In the genomic region with DNA sequence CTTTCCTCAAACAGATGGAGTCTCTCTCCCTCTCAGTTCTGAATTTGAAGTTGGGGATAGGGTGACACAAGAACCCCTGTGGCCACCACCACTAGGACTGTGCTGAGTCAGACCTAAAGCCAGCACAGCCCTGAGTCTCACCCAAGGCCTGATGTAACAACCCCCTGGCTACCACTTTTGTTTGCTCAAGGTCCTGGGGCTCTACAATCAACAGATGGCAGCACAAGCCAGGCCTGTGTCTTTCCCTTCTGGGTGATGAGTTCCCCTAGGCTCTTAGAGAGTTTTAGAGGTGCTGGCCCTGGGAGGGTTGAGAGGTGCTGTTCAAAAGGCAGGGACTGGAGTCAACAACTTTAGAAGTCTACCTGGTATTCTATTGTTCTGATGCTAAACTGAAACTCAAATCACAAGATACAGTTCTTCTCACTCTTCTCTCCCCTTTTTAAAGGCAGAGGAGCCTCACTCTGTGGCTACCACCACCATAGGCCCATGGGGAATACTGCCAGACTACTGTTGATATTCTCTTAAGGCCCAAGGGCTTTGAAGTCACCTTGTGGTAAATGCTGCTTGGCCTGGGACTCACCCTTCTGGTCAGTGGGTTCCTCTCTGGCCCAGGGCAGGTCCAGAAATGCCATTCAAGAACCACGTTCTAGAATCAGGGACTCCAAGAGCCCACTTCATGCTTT, we compare ENCODE assay signal across 10 cellular contexts. TPM values are rescaled to one million over a fixed set of nuclear protein-coding genes. Genes with fewer than 3 reads are reported as not detected.
DNase-seq lines count a peak whose midpoint lies in the region; ATAC-seq, FAIRE-seq and TF ChIP-seq lines count a peak whose summit lies in the region.
"Had no signal": no experiment of that assay in that cellular context is flagged by ENCODE, and none has a peak within 500 bp of the region (broad histone marks: within the 10 kb centered on the region; RNA-seq: fewer than 3 reads in every experiment).

No MANE protein-coding gene starts in this region.

- H3K27me3 ChIP-seq in keratinocyte (ENCODE audit: control insufficient read depth, extremely low read depth, insufficient read depth, low read length): no peaks in the 10 kb centered on the region
- no peaks in the 10 kb centered on the region for H3K27me3 ChIP-seq in upper lobe of left lung

- no peak for FAIRE-seq in keratinocyte (lab: Jason Lieb, UNC)

- dilution Hi-C loops in keratinocyte (cut with MboI; ENCODE audit: extremely low pct_ligation_motif_present, low sequenced_read_pairs): no loop called here

- WGBS in upper lobe of left lung, 2 donors: 75 to 88% methylated on average over 1 of the region's 1 CpG

- H3K4me2 ChIP-seq in keratinocyte (ENCODE audit: control insufficient read depth, extremely low read depth, insufficient read depth, low read depth, low read length): no peak overlapping the region

- H3K4me1 ChIP-seq in keratinocyte (ENCODE audit: control insufficient read depth, extremely low read depth, insufficient read depth, low read length) (peaks cover 3% of the 10 kb centered on the region), upper lobe of left lung (no peaks in the 10 kb centered on the region)

- no peak for TF ChIP-seq EP300 in upper lobe of left lung (IDR thresholded peaks at IDR 0.05)

- ATAC-seq in HG03521 (IDR thresholded peaks at IDR 0.05; ENCODE audit: unreplicated experiment): no peak
- ATAC-seq in upper lobe of left lung (ENCODE audit: low FRiP score in 2 of 2): no peak

- no peaks in the 10 kb centered on the region for H4K20me1 ChIP-seq in keratinocyte (ENCODE audit: control insufficient read depth, extremely low read depth, insufficient read depth, low read length)

- H3K9me1 ChIP-seq in keratinocyte (ENCODE audit: control insufficient read depth, extremely low read depth, insufficient read depth, low read length): no peaks in the 10 kb centered on the region

- H3K9ac ChIP-seq in keratinocyte (ENCODE audit: control insufficient read depth, extremely low read depth, insufficient read depth, low read length): no peak overlapping the region

- no peaks in the 10 kb centered on the region for H3K36me3 ChIP-seq in keratinocyte (ENCODE audit: control insufficient read depth in 2 of 2, extremely low read depth in 1 of 2, insufficient read depth in 2 of 2, low read length in 2 of 2)
- H3K36me3 ChIP-seq in upper lobe of left lung: no peaks in the 10 kb centered on the region

- no peaks in the 10 kb centered on the region for H3K9me3 ChIP-seq in keratinocyte (ENCODE audit: control insufficient read depth, low read depth, low read length)
- H3K9me3 ChIP-seq in upper lobe of left lung: peaks cover 0 to 15% (median 5%) of the 10 kb centered on the region in 4 donors

- TF ChIP-seq POLR2A in upper lobe of left lung (IDR thresholded peaks at IDR 0.05): no peak

- no peak overlapping the region for H3K4me3 ChIP-seq in keratinocyte (ENCODE audit: control insufficient read depth in 2 of 3, extremely low read depth in 1 of 3, insufficient read depth in 2 of 3, low read depth in 1 of 3, low read length in 3 of 3)
- no peak overlapping the region for H3K4me3 ChIP-seq in upper lobe of left lung

- H2AFZ ChIP-seq in keratinocyte (ENCODE audit: control insufficient read depth, low read length): no peak overlapping the region

- peak; percentile 14 for DNase-seq in DMS 273 (lab: John Stamatoyannopoulos, UW; ENCODE audit: unreplicated experiment)
- no peak for DNase-seq in DMS 273 treated with DMSO at 0.1 percent for 48 hours (lab: John Stamatoyannopoulos, UW)
- peak; percentile 1 for DNase-seq in HCEC 1CT
- peak; percentile 67 for DNase-seq in MV-4-11 (lab: John Stamatoyannopoulos, UW)
- DNase-seq in keratinocyte (ENCODE audit: low read depth, low spot score): peak; percentile 9
- no peak for DNase-seq in upper lobe of left lung
- no peak for DNase-seq in NCI-H146 (lab: John Stamatoyannopoulos, UW)
- DNase-seq: T1000 had no signal

- no peaks in the 10 kb centered on the region for H3K79me2 ChIP-seq in keratinocyte (ENCODE audit: control insufficient read depth, insufficient read depth, low read length)

- H3K27ac ChIP-seq in keratinocyte (ENCODE audit: control insufficient read depth, insufficient read depth, low read length) (no peak overlapping the region), upper lobe of left lung (no peak overlapping the region)
- H3K27ac ChIP-seq: 22Rv1 had no signal

- TF ChIP-seq CTCF in keratinocyte (optimal IDR thresholded peaks at IDR 0.05 in 1 of 3, IDR thresholded peaks at IDR 0.05 in 1 of 3, conservative IDR thresholded peaks at IDR 0.05 in 1 of 3; ENCODE audit: extremely low read depth in 1 of 3, insufficient read depth in 2 of 3, low read length in 3 of 3): peak; percentile 43 to 55 (median 43)
- no peak for TF ChIP-seq CTCF in upper lobe of left lung (IDR thresholded peaks at IDR 0.05)

RNA-seq across cellular contexts. Expression of a gene that starts 6.5 kb away (rescaled TPM):
- not detected in 3 replicates for polyA plus RNA-seq in keratinocyte
- not detected for polyA plus RNA-seq in keratinocyte (2011; ENCODE audit: low read depth)
- not detected in 2 replicates for polyA plus RNA-seq in keratinocyte (2011; cell fraction: cytosol; rRNA removed)
- not detected in 2 replicates for polyA plus RNA-seq in keratinocyte (2011; cell fraction: nucleus; rRNA removed)
- not detected in 2 replicates for polyA plus RNA-seq in keratinocyte (2012; ENCODE audit: low replicate concordance)
- polyA minus RNA-seq in keratinocyte: not detected in 3 replicates
- not detected for polyA minus RNA-seq in keratinocyte (2011; cell fraction: cytosol; rRNA and poly(A)+ RNA removed)
- not detected in 2 replicates for polyA minus RNA-seq in keratinocyte (2011; cell fraction: nucleus; rRNA and poly(A)+ RNA removed)
- total RNA-seq in upper lobe of left lung: not detected

RNA-seq across cellular contexts. Expression of a gene that starts 30.3 kb away (rescaled TPM):
- not detected in 3 replicates for polyA plus RNA-seq in keratinocyte
- not detected for polyA plus RNA-seq in keratinocyte (2011; ENCODE audit: low read depth)
- not detected in 2 replicates for polyA plus RNA-seq in keratinocyte (2011; cell fraction: cytosol; rRNA removed)
- polyA plus RNA-seq in keratinocyte (2011; cell fraction: nucleus; rRNA removed): not detected in 2 replicates
- not detected in 2 replicates for polyA plus RNA-seq in keratinocyte (2012; ENCODE audit: low replicate concordance)
- not detected in 3 replicates for polyA minus RNA-seq in keratinocyte
- polyA minus RNA-seq in keratinocyte (2011; cell fraction: cytosol; rRNA and poly(A)+ RNA removed): not detected
- polyA minus RNA-seq in keratinocyte (2011; cell fraction: nucleus; rRNA and poly(A)+ RNA removed): not detected in 2 replicates
- total RNA-seq in upper lobe of left lung: not detected

Comparison
In these comparisons a context has a peak if more than half of its experiments do, and no peak if none do; other contexts are left out.
1. DNase-seq: peak in DMS 273 (single experiment), HCEC 1CT (single experiment), MV-4-11 (single experiment) and keratinocyte (single experiment); none in DMS 273 treated with DMSO at 0.1 percent for 48 hours (single experiment), upper lobe of left lung (0 of 2) and NCI-H146 (single experiment).
2. CTCF ChIP-seq: peak in keratinocyte (3 of 3); none in upper lobe of left lung (0 of 6).